ENCODE assay signal across 28 cellular contexts in genomic region chr11:81345609-81346008, GRCh38.
"Had no signal": no experiment of that assay in that cellular context is flagged by ENCODE, and none has a peak within 500 bp of the region (broad histone marks: within the 10 kb centered on the region; RNA-seq: fewer than 3 reads in every experiment).

No MANE protein-coding gene starts in this region.

- H3K4me3 ChIP-seq: colonic mucosa, gastrocnemius medialis, heart left ventricle, lower lobe of right lung, ovary, right lobe of liver, stomach, thyroid gland had no signal

- H3K27ac ChIP-seq: colonic mucosa, epithelial cell of prostate, gastrocnemius medialis, heart left ventricle, lower lobe of right lung, ovary, right lobe of liver, stomach, thyroid gland had no signal

- H3K4me1 ChIP-seq: colonic mucosa, gastrocnemius medialis, heart left ventricle, lower lobe of right lung, right lobe of liver, stomach, thyroid gland had no signal

- H3K4me1 Mint-ChIP-seq: natural killer cell had no signal

- H3K36me3 Mint-ChIP-seq: natural killer cell had no signal

- DNase-seq: colonic mucosa; effector CD8-positive, alpha-beta T cell; endodermal cell; foreskin fibroblast; gastrocnemius medialis; heart left ventricle; hippocampal formation; kidney glomerular epithelial cell; left colon; left ventricle myocardium superior; lower lobe of right lung; natural killer cell; occipital lobe; ovary; retina; right lobe of liver; stimulated activated CD4-positive, alpha-beta T cell treated with anti-CD3 and anti-CD28 coated beads, Interleukin-15, amount 100 ng/mL, for 24 hours; stimulated activated CD4-positive, alpha-beta T cell treated with anti-CD3 and anti-CD28 coated beads, Interleukin-4, amount 100 ng/mL, for 1 hour; stimulated activated CD8-positive, alpha-beta memory T cell treated with anti-CD3 and anti-CD28 coated beads, Interleukin-4, amount 100 ng/mL, for 48 hours; stimulated activated naive CD4-positive, alpha-beta T cell treated with Interleukin-2 at 50 U/mL for 16 hours; stomach; thyroid gland; trophoblast cell had no signal

- H3K4me3 Mint-ChIP-seq: dendritic cell treated with granulocyte-macrophage colony-stimulating factor and Interleukin-4, amounts not matched to agents 40 ng/mL and 50 ng/mL, for 4 days; endodermal cell; natural killer cell had no signal

- ATAC-seq: esophagus mucosa, gastrocnemius medialis, heart left ventricle, left ventricle myocardium superior, lower lobe of right lung, natural killer cell had no signal

- H3K27me3 Mint-ChIP-seq: dendritic cell treated with granulocyte-macrophage colony-stimulating factor and Interleukin-4, amounts not matched to agents 40 ng/mL and 50 ng/mL, for 4 days had no signal

- H3K9me3 Mint-ChIP-seq: dendritic cell treated with granulocyte-macrophage colony-stimulating factor and Interleukin-4, amounts not matched to agents 40 ng/mL and 50 ng/mL, for 4 days; endodermal cell had no signal

- H3K36me3 ChIP-seq: colonic mucosa, gastrocnemius medialis, heart left ventricle, lower lobe of right lung, ovary, right lobe of liver, stomach, thyroid gland had no signal

- FAIRE-seq: islet of Langerhans, small intestine had no signal

- H3K27ac Mint-ChIP-seq: dendritic cell treated with granulocyte-macrophage colony-stimulating factor and Interleukin-4, amounts not matched to agents 40 ng/mL and 50 ng/mL, for 4 days; endodermal cell; natural killer cell had no signal

- H3K27me3 ChIP-seq: colonic mucosa, gastrocnemius medialis, heart left ventricle, ovary, right lobe of liver, stomach, thyroid gland had no signal

- H3K9me3 ChIP-seq: colonic mucosa, gastrocnemius medialis, heart left ventricle, lower lobe of right lung, ovary, right lobe of liver, stomach, thyroid gland had no signal
